15 cellular contexts compared by ENCODE assay signal in the genomic region with DNA sequence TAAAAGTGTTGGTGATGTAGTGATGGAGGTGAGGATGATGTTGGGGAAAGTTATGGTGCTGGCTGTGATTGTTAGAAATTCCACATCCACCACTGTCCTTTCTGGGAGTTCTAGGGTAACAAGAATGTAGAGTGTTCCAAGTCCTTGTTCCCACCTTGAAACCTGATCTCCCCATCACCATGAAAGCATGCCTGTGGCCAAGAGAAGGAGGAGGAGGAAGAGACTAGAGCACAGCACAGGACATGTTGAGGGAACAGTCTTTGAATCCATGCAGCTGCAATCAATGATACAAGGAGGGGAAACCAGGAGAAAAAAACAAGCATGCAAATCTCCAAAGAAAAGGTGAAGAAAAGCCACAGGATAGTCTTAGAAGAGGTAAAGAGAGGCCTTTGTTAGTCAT. TPM values are rescaled to one million over a fixed set of nuclear protein-coding genes. Genes with fewer than 3 reads are reported as not detected.
"Had no signal": no experiment of that assay in that cellular context is flagged by ENCODE, and none has a peak within 500 bp of the region (broad histone marks: within the 10 kb centered on the region; RNA-seq: fewer than 3 reads in every experiment).

No MANE protein-coding gene starts in this region.

- H3K27ac ChIP-seq: ascending aorta, cardiac muscle cell, esophagus squamous epithelium, lower lobe of right lung, pancreas, skin epidermis, tibial nerve, VCaP had no signal

- H3K9me3 ChIP-seq: ascending aorta, esophagus squamous epithelium, lower lobe of right lung, pancreas, tibial nerve had no signal

- DNase-seq: activated CD4-positive, alpha-beta T cell treated with anti-CD3 and anti-CD28 coated beads for 36 hours; activated naive CD4-positive, alpha-beta T cell; esophagus squamous epithelium; foreskin fibroblast; glutamatergic neuron; lower lobe of right lung; naive B cell; pancreas; T-helper 1 cell had no signal

- H3K36me3 Mint-ChIP-seq: naive B cell had no signal

- H3K4me1 Mint-ChIP-seq: activated CD4-positive, alpha-beta T cell treated with anti-CD3 and anti-CD28 coated beads for 36 hours; naive B cell had no signal

- H3K27ac Mint-ChIP-seq: activated CD4-positive, alpha-beta T cell treated with anti-CD3 and anti-CD28 coated beads for 36 hours; activated T-helper 1 cell treated with anti-CD3 and anti-CD28 coated beads, Interleukin-12 subunit alpha, Interleukin-12 subunit beta, Interleukin-2, Interleukin-4 antibody, amounts not matched to agents 30 ng/mL and 10 ng/mL and 1 ng/mL, durations not matched to agents 14 hours and 24 hours and 36 hours; naive B cell had no signal

- H3K27me3 Mint-ChIP-seq: activated CD4-positive, alpha-beta T cell treated with anti-CD3 and anti-CD28 coated beads for 36 hours; naive B cell had no signal

- ATAC-seq: activated CD4-positive, alpha-beta T cell treated with anti-CD3 and anti-CD28 coated beads for 36 hours; lower lobe of right lung; pancreas had no signal

- H3K4me3 ChIP-seq: ascending aorta, cardiac muscle cell, esophagus squamous epithelium, lower lobe of right lung, pancreas, skin epidermis, tibial nerve had no signal

- H3K27me3 ChIP-seq: ascending aorta, cardiac muscle cell, esophagus squamous epithelium, pancreas, tibial nerve had no signal

- H3K4me3 Mint-ChIP-seq: activated CD4-positive, alpha-beta T cell treated with anti-CD3 and anti-CD28 coated beads for 36 hours; activated T-helper 1 cell treated with anti-CD3 and anti-CD28 coated beads, Interleukin-12 subunit alpha, Interleukin-12 subunit beta, Interleukin-2, Interleukin-4 antibody, amounts not matched to agents 30 ng/mL and 10 ng/mL and 1 ng/mL, durations not matched to agents 14 hours and 24 hours and 36 hours; naive B cell had no signal

- H3K36me3 ChIP-seq: ascending aorta, cardiac muscle cell, esophagus squamous epithelium, lower lobe of right lung, pancreas had no signal

- H3K9me3 Mint-ChIP-seq: activated T-helper 1 cell treated with anti-CD3 and anti-CD28 coated beads, Interleukin-12 subunit alpha, Interleukin-12 subunit beta, Interleukin-2, Interleukin-4 antibody, amounts not matched to agents 30 ng/mL and 10 ng/mL and 1 ng/mL, durations not matched to agents 14 hours and 24 hours and 36 hours; naive B cell had no signal

- H3K4me1 ChIP-seq: ascending aorta, lower lobe of right lung, pancreas had no signal

- FAIRE-seq: pancreas had no signal

RNA-seq across cellular contexts. Expression of gene ARTN, which starts 45.9 kb away (rescaled TPM):
- total RNA-seq: ascending aorta had no signal
